1 cellular context compared by ENCODE assay signal in the genomic region with DNA sequence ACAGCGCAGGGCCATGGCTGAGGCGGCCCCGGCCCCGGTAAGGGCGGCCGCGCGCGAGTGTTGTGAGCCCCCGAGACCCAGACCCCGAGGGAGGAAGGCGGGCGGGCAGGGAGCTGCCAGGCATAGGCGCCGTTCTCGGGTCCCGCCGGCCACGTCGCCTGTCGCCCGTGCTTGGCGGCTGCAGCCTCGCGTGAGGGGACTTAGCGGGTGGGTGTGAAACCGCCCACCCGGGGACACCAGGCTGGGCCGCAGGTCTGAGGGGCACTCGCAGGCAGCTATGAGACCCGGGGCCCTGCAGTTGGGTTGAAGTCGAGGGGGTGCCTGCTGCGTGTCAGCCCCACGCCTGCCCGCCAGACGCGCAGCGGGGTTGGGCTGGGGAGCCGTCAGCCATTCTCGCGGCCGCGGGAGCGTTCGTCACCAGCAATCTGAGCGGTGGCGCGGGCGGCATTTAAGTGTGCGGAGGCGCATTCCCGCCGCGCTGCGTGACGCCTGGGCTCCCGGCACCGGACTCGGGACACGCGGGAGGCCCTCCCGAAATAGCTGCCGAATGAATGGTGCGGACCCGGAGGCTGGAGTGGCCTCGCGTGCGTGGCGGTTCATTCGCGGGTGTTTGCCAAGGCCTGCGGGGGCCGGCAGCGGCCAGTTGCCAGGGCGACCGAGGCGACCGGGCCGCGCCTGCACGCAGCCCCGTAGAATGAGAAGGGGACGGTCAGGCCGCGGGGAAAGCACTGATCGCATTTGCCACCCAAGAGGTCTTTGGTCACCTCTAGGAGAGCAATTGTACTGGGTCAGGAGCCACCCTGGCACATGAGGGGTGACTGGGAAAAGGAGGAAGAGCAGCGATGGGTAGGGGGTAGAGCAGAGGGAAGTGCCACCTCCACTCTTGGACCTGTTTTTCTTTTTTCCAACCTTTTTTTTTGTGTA.
TF ChIP-seq lines count a peak whose summit lies in the region.

No MANE protein-coding gene starts in this region.

TF ChIP-seq in HepG2, 621 proteins besides CTCF, POLR2A, EP300 and RAD21 (continued from another document):
- TF ChIP-seq, protein P1, sequence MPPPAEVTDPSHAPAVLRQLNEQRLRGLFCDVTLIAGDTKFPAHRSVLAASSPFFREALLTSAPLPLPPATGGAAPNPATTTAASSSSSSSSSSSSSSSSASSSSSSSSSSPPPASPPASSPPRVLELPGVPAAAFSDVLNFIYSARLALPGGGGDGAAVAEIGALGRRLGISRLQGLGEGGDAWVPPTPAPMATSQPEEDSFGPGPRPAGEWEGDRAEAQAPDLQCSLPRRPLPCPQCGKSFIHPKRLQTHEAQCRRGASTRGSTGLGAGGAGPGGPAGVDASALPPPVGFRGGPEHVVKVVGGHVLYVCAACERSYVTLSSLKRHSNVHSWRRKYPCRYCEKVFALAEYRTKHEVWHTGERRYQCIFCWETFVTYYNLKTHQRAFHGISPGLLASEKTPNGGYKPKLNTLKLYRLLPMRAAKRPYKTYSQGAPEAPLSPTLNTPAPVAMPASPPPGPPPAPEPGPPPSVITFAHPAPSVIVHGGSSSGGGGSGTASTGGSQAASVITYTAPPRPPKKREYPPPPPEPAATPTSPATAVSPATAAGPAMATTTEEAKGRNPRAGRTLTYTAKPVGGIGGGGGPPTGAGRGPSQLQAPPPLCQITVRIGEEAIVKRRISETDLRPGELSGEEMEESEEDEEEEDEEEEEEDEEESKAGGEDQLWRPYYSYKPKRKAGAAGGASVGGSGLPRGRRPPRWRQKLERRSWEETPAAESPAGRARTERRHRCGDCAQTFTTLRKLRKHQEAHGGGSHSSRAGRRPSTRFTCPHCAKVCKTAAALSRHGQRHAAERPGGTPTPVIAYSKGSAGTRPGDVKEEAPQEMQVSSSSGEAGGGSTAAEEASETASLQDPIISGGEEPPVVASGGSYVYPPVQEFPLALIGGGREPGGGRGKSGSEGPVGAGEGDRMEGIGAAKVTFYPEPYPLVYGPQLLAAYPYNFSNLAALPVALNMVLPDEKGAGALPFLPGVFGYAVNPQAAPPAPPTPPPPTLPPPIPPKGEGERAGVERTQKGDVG (CRISPR knock-in tag; IDR thresholded peaks at IDR 0.05; ENCODE audit: borderline replicate concordance) = no peak; the same call in 1 of the 2 replicates
- TF ChIP-seq, protein P2, sequence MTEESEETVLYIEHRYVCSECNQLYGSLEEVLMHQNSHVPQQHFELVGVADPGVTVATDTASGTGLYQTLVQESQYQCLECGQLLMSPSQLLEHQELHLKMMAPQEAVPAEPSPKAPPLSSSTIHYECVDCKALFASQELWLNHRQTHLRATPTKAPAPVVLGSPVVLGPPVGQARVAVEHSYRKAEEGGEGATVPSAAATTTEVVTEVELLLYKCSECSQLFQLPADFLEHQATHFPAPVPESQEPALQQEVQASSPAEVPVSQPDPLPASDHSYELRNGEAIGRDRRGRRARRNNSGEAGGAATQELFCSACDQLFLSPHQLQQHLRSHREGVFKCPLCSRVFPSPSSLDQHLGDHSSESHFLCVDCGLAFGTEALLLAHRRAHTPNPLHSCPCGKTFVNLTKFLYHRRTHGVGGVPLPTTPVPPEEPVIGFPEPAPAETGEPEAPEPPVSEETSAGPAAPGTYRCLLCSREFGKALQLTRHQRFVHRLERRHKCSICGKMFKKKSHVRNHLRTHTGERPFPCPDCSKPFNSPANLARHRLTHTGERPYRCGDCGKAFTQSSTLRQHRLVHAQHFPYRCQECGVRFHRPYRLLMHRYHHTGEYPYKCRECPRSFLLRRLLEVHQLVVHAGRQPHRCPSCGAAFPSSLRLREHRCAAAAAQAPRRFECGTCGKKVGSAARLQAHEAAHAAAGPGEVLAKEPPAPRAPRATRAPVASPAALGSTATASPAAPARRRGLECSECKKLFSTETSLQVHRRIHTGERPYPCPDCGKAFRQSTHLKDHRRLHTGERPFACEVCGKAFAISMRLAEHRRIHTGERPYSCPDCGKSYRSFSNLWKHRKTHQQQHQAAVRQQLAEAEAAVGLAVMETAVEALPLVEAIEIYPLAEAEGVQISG (CRISPR knock-in tag; IDR thresholded peaks at IDR 0.05) = no peak
- TF ChIP-seq ZNF589 (CRISPR knock-in tag; conservative IDR thresholded peaks at IDR 0.05) (no peak), CBFB (CRISPR knock-in tag; IDR thresholded peaks at IDR 0.05) (no peak), ZNF674 (CRISPR knock-in tag; IDR thresholded peaks at IDR 0.05; ENCODE audit: low read depth) (no peak), FOXA1 (IDR thresholded peaks at IDR 0.05) (no peak), FOXA1 (CRISPR knock-in tag; IDR thresholded peaks at IDR 0.05) (no peak), NFKB2 (CRISPR knock-in tag; IDR thresholded peaks at IDR 0.05; ENCODE audit: borderline replicate concordance) (no peak; the same call in 1 of the 2 replicates), FOXK2 (IDR thresholded peaks at IDR 0.05) (no peak)
- TF ChIP-seq, protein P3, sequence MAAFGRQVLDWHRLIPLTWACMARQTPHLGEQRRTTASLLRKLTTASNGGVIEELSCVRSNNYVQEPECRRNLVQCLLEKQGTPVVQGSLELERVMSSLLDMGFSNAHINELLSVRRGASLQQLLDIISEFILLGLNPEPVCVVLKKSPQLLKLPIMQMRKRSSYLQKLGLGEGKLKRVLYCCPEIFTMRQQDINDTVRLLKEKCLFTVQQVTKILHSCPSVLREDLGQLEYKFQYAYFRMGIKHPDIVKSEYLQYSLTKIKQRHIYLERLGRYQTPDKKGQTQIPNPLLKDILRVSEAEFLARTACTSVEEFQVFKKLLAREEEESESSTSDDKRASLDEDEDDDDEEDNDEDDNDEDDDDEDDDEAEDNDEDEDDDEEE (CRISPR knock-in tag; IDR thresholded peaks at IDR 0.05) = no peak
